19 cellular contexts compared by ENCODE assay signal in the genomic region with DNA sequence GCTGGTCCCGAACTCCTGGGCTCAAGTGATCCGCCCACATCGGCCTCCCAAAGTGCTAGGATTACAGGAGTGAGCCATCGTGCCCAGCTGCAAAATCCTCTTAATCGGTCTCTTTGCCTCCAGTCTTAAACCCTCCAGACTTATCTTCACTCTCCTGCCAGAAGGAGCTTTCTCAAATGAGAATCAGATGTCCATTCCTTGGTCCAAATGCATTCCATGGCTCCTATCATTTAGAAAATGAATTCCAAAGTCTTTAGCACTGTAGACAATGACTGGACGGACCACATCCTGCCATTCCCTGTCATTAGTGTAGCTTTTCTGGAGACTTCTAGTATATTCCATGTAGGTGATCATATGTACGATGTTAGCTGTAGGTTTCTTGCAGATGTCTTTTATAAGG.
"Had no signal": no experiment of that assay in that cellular context is flagged by ENCODE, and none has a peak within 500 bp of the region (broad histone marks: within the 10 kb centered on the region; RNA-seq: fewer than 3 reads in every experiment).

No MANE protein-coding gene starts in this region.

- H3K9me3 ChIP-seq: gastrocnemius medialis, left ventricle myocardium inferior, mucosa of descending colon, right atrium auricular region, tibial nerve had no signal

- FAIRE-seq: endothelial cell of umbilical vein had no signal

- H3K36me3 ChIP-seq: gastrocnemius medialis, left ventricle myocardium inferior, right atrium auricular region, tibial nerve had no signal

- DNase-seq: activated CD4-positive, alpha-beta memory T cell treated with anti-CD3 and anti-CD28 coated beads for 36 hours; activated CD4-positive, alpha-beta T cell treated with anti-CD3 and anti-CD28 coated beads for 4 hours; activated CD4-positive, CD25-positive, alpha-beta regulatory T cell; activated CD8-positive, alpha-beta memory T cell treated with anti-CD3 and anti-CD28 coated beads, Interleukin-2, amount 50 U/mL, for 4 hours; activated gamma-delta T cell treated with Interleukin-2 at 50 U/mL for 16 hours; activated naive CD4-positive, alpha-beta T cell treated with anti-CD3 and anti-CD28 coated beads, Interleukin-2, amount 50 U/mL, for 16 hours; activated T-cell treated with anti-CD3 and anti-CD28 coated beads, Interleukin-2, amount 50 U/mL, for 1 hour; amniotic stem cell; caudate nucleus; gastrocnemius medialis; islet precursor cell; left ventricle myocardium inferior; mucosa of descending colon; stimulated activated naive CD4-positive, alpha-beta T cell had no signal

- H3K4me3 ChIP-seq: gastrocnemius medialis, hepatocyte, left ventricle myocardium inferior, lung, mucosa of descending colon, right atrium auricular region, tibial nerve had no signal

- H3K27me3 ChIP-seq: gastrocnemius medialis, hepatocyte, right atrium auricular region, tibial nerve had no signal
